In the genomic region with DNA sequence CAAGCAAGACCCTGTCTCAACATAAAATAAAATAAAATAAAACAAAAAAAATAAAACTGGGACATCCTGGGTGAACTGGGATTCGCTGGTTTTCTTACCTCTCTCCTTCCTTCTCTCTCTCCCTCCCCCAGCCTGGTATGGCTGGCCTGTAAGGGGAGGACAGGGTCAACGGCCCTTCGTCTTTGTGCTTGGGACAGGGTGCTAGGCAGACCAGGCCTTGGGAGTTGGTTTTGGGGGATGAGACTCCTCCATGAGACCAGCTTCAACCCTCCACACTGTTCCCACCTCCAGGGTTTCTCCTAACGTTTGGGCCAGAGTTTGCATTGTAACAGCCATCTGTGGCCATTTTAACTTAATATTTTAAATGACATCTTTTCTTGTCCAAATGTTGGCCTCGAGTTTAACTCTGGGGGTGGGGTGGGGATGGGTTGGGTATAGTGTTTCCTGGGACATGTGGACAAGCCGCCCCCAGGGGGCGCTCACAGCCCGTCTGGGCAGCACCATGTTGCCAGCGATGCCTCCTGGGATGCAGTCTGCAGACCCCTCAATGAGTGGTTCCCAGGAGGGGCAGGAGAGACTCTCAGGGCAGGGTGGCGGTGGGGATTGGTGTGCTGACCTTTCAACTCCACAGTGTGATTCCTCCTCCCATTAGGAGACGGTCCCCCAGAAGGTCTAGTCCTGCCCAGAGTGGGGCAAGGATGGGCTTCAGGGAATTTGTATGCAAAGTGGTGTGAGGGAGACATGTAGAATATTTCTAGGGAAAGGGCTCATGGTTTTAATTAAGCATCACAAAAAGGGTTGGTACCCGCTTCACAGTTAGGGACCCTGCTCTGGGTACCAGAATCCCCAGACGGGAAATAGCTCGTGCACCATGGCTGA, we compare ENCODE assay signal across 8 cellular contexts. TPM values are rescaled to one million over a fixed set of nuclear protein-coding genes. Genes with fewer than 3 reads are reported as not detected.
DNase-seq lines count a peak whose midpoint lies in the region; ATAC-seq, FAIRE-seq and TF ChIP-seq lines count a peak whose summit lies in the region.

No MANE protein-coding gene starts in this region.

- TF ChIP-seq POLR2A in H54 (IDR thresholded peaks at IDR 0.05; ENCODE audit: low read depth, low read length), result no peak

- H3K36me3 Mint-ChIP-seq in osteocyte (ENCODE audit: unreplicated experiment) (no peaks in the 10 kb centered on the region), type B pancreatic cell (no peaks in the 10 kb centered on the region)

- CTCF ChIA-PET in OCI-LY7 (lab: Charles Lee; ENCODE audit: unreplicated experiment), result interaction anchor here (0.8 kb wide), 1 partner anchor 169 kb away, joined by 3 read pairs; no protein-coding TSS in a partner anchor

- H3K4me1 ChIP-seq in OCI-LY7 (ENCODE audit: insufficient read depth, low read length, poor library complexity, severe bottlenecking), result no peaks in the 10 kb centered on the region

- H3K9me3 Mint-ChIP-seq in osteocyte (ENCODE audit: unreplicated experiment), result no peaks in the 10 kb centered on the region
- no peaks in the 10 kb centered on the region for H3K9me3 Mint-ChIP-seq in type B pancreatic cell

- H3K36me3 ChIP-seq in OCI-LY7 (ENCODE audit: insufficient read depth, low read length), result no peaks in the 10 kb centered on the region

- no peak overlapping the region for H3K27ac Mint-ChIP-seq in osteocyte (ENCODE audit: unreplicated experiment)
- H3K27ac Mint-ChIP-seq in type B pancreatic cell, result no peak overlapping the region

- DNase-seq in AG10803 (ENCODE audit: low read depth) (peak; percentile 45), H54 (ENCODE audit: insufficient read length, low spot score) (peak; percentile 53), OCI-LY7 (ENCODE audit: low spot score) (peak; percentile 83), fibroblast of mammary gland (ENCODE audit: low read depth) (peak; percentile 55), osteocyte (ENCODE audit: extremely low spot score, unreplicated experiment) (no peak), type B pancreatic cell (ENCODE audit: extremely low spot score, unreplicated experiment) (peak; percentile 79)
- DNase-seq in activated T-cell treated with anti-CD3 and anti-CD28 coated beads, Interleukin-2, amount 50 U/mL, for 1 hour, result peak; percentile 64

- no peak for FAIRE-seq in H54 (lab: Jason Lieb, UNC)

- H3K4me1 Mint-ChIP-seq in osteocyte (ENCODE audit: unreplicated experiment) (no peaks in the 10 kb centered on the region), type B pancreatic cell (ENCODE audit: unreplicated experiment) (peaks cover 5% of the 10 kb centered on the region)

- H3K9me2 ChIP-seq in OCI-LY7 (ENCODE audit: insufficient read depth, low read length), result no peaks in the 10 kb centered on the region

- H3K27me3 Mint-ChIP-seq in osteocyte (ENCODE audit: unreplicated experiment) (peaks cover 4% of the 10 kb centered on the region), type B pancreatic cell (peaks cover 5% of the 10 kb centered on the region)

- no peak overlapping the region for H3K27ac ChIP-seq in OCI-LY7 (ENCODE audit: low read depth, low read length, poor library complexity, severe bottlenecking)

- no TSS peak for BruUV-seq in OCI-LY7 (replicated peaks; lab: Mats Ljungman, UMichigan)

- ATAC-seq in HG02763 (IDR thresholded peaks at IDR 0.05; ENCODE audit: unreplicated experiment), result no peak

- H3K4me3 Mint-ChIP-seq in osteocyte (ENCODE audit: unreplicated experiment) (no peak overlapping the region), type B pancreatic cell (no peak overlapping the region)

- H2AFZ ChIP-seq in OCI-LY7 (ENCODE audit: low read length), result no peak overlapping the region; the same call in 1 of the 2 replicates

- intact Hi-C loops in OCI-LY7 (cut with micrococcal nuclease; ENCODE audit: unreplicated experiment), result loop anchor here (1.0 kb wide), 2 partner anchors 171 to 248 kb away; no protein-coding TSS in a partner anchor

- peak; percentile 82 for TF ChIP-seq CTCF in AG10803 (conservative IDR thresholded peaks at IDR 0.05; ENCODE audit: low read length)
- TF ChIP-seq CTCF in OCI-LY7 (conservative IDR thresholded peaks at IDR 0.05; ENCODE audit: low read length), result peak; percentile 95
- TF ChIP-seq CTCF in fibroblast of mammary gland (conservative IDR thresholded peaks at IDR 0.05; ENCODE audit: control insufficient read depth, insufficient read depth, low read depth, low read length), result peak; percentile 87
- TF ChIP-seq CTCF in osteocyte (IDR thresholded peaks at IDR 0.05), result peak; percentile 86
- TF ChIP-seq CTCF in type B pancreatic cell (conservative IDR thresholded peaks at IDR 0.05), result peak; percentile 92

- H3K9me3 ChIP-seq in OCI-LY7 (ENCODE audit: low read length), result no peaks in the 10 kb centered on the region

- POLR2A ChIA-PET in OCI-LY7 (lab: Charles Lee), result no interaction called here

- no peak overlapping the region for H3K4me2 ChIP-seq in OCI-LY7 (ENCODE audit: low read length)

- no peak overlapping the region for H3K4me3 ChIP-seq in AG10803 (ENCODE audit: low read length)
- H3K4me3 ChIP-seq in OCI-LY7 (ENCODE audit: low read depth, low read length, poor library complexity, severe bottlenecking), result no peak overlapping the region
- no peak overlapping the region for H3K4me3 ChIP-seq in fibroblast of mammary gland (ENCODE audit: control insufficient read depth, low read depth, low read length)

- H4K20me1 ChIP-seq in OCI-LY7 (ENCODE audit: insufficient read depth, low read length), result no peaks in the 10 kb centered on the region

- H3K79me2 ChIP-seq in OCI-LY7 (ENCODE audit: insufficient read depth, low read depth, low read length), result no peaks in the 10 kb centered on the region

RNA-seq across cellular contexts. Expression of a gene that starts 37.7 kb away (rescaled TPM):
- total RNA-seq in OCI-LY7 (2014; rRNA removed; shearing (Covaris generic)), result not detected in 2 replicates
- total RNA-seq in OCI-LY7 (2022) (not detected in 2 replicates), osteocyte (not detected in 2 replicates), type B pancreatic cell (ENCODE audit: low replicate concordance) (1.4 TPM in 1 of 2 replicates, not detected in the other)
